ENCODE assay signal across 22 cellular contexts in the genomic region with DNA sequence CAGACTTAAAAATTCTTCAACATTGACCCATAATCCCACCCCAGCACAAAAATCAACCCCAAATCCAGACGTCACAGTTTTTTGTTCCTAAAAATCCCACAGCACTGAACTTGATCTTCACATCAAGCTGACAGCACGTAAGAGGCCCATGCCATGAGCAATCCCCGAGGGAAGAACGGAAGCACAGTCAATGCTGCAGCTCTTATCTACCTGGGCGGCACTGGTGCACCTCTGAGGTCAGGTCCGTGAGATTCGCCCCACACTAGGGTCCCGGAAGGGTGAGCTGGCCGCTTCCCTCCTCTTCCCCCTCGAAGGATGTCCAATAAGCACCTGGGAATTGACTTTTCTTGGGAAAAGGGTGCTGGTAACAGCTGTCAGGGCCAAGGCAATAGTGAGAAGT.
"Had no signal": no experiment of that assay in that cellular context is flagged by ENCODE, and none has a peak within 500 bp of the region (broad histone marks: within the 10 kb centered on the region; RNA-seq: fewer than 3 reads in every experiment).

No MANE protein-coding gene starts in this region.

- H3K4me1 Mint-ChIP-seq: neural progenitor cell had no signal

- H3K9me3 Mint-ChIP-seq: activated B cell treated with CpG ODN at 0.5 μM for 24 hours; activated naive CD4-positive, alpha-beta T cell treated with anti-CD3 and anti-CD28 coated beads for 36 hours; activated T-cell treated with anti-CD3 and anti-CD28 coated beads, Interleukin-2, amount 50 U/mL, for 24 hours; activated T-helper 17 cell treated with anti-CD3 and anti-CD28 coated beads, Interleukin-2, amount 50 U/mL, for 72 hours; naive thymus-derived CD4-positive, alpha-beta T cell; neural progenitor cell had no signal

- H3K27ac ChIP-seq: heart right ventricle, neural progenitor cell, upper lobe of right lung had no signal

- H3K9ac ChIP-seq: neural progenitor cell had no signal

- H3K4me3 Mint-ChIP-seq: activated B cell treated with CpG ODN at 0.5 μM for 24 hours; activated CD4-positive, alpha-beta T cell treated with anti-CD3 and anti-CD28 coated beads for 36 hours; activated naive CD4-positive, alpha-beta T cell treated with anti-CD3 and anti-CD28 coated beads for 36 hours; activated T-cell treated with anti-CD3 and anti-CD28 coated beads, Interleukin-2, amount 50 U/mL, for 24 hours; activated T-helper 17 cell treated with anti-CD3 and anti-CD28 coated beads, Interleukin-2, amount 50 U/mL, for 72 hours; naive thymus-derived CD4-positive, alpha-beta T cell; neural progenitor cell; T-helper 17 cell had no signal

- DNase-seq: activated B cell treated with CpG ODN at 0.5 μM for 24 hours; activated CD4-positive, alpha-beta T cell treated with anti-CD3 and anti-CD28 coated beads for 36 hours; activated CD4-positive, alpha-beta T cell treated with anti-CD3 and anti-CD28 coated beads, Interleukin-2, amount 50 U/mL, for 4 hours; activated CD8-positive, alpha-beta memory T cell treated with anti-CD3 and anti-CD28 coated beads for 24 hours; activated CD8-positive, alpha-beta memory T cell treated with anti-CD3 and anti-CD28 coated beads, Interleukin-2, amount 50 U/mL, for 4 hours; activated naive CD4-positive, alpha-beta T cell treated with anti-CD3 and anti-CD28 coated beads for 36 hours; activated T-cell treated with anti-CD3 and anti-CD28 coated beads, Interleukin-2, amount 50 U/mL, for 24 hours; amygdala; cortex of kidney; foreskin fibroblast; heart right ventricle; left colon; naive thymus-derived CD4-positive, alpha-beta T cell; retina; stimulated activated CD4-positive, alpha-beta T cell treated with anti-CD3 and anti-CD28 coated beads, Interleukin-2, amount 100 ng/mL, for 48 hours; stimulated activated CD8-positive, alpha-beta memory T cell treated with anti-CD3 and anti-CD28 coated beads, Interleukin-4, amount 100 ng/mL, for 48 hours; stimulated activated naive CD4-positive, alpha-beta T cell; T-helper 17 cell; upper lobe of right lung had no signal

- H3K36me3 ChIP-seq: neural progenitor cell had no signal

- H3K27me3 ChIP-seq: heart right ventricle, neural progenitor cell, upper lobe of right lung had no signal

- H3K4me2 ChIP-seq: neural progenitor cell had no signal

- ATAC-seq: activated CD4-positive, alpha-beta T cell treated with anti-CD3 and anti-CD28 coated beads for 36 hours; activated T-helper 17 cell treated with anti-CD3 and anti-CD28 coated beads, Interleukin-2, amount 50 U/mL, for 72 hours; left colon; naive thymus-derived CD4-positive, alpha-beta T cell; T-helper 17 cell had no signal

- H3K27me3 Mint-ChIP-seq: activated B cell treated with CpG ODN at 0.5 μM for 24 hours; activated CD4-positive, alpha-beta T cell treated with anti-CD3 and anti-CD28 coated beads for 36 hours; activated T-cell treated with anti-CD3 and anti-CD28 coated beads, Interleukin-2, amount 50 U/mL, for 24 hours; activated T-helper 17 cell treated with anti-CD3 and anti-CD28 coated beads, Interleukin-2, amount 50 U/mL, for 72 hours; naive thymus-derived CD4-positive, alpha-beta T cell; progenitor cell of endocrine pancreas; T-helper 17 cell had no signal

- H2AFZ ChIP-seq: neural progenitor cell had no signal

- H3K4me1 ChIP-seq: heart right ventricle, neural progenitor cell, upper lobe of right lung had no signal

- H3K4me3 ChIP-seq: heart right ventricle, neural progenitor cell, upper lobe of right lung had no signal

- H3K27ac Mint-ChIP-seq: activated CD4-positive, alpha-beta T cell treated with anti-CD3 and anti-CD28 coated beads for 36 hours; activated naive CD4-positive, alpha-beta T cell treated with anti-CD3 and anti-CD28 coated beads for 36 hours; neural progenitor cell; T-helper 17 cell had no signal

- H3K9me3 ChIP-seq: heart right ventricle, upper lobe of right lung had no signal
